Comparison of ENCODE assay signal across 8 cellular contexts in the genomic region with DNA sequence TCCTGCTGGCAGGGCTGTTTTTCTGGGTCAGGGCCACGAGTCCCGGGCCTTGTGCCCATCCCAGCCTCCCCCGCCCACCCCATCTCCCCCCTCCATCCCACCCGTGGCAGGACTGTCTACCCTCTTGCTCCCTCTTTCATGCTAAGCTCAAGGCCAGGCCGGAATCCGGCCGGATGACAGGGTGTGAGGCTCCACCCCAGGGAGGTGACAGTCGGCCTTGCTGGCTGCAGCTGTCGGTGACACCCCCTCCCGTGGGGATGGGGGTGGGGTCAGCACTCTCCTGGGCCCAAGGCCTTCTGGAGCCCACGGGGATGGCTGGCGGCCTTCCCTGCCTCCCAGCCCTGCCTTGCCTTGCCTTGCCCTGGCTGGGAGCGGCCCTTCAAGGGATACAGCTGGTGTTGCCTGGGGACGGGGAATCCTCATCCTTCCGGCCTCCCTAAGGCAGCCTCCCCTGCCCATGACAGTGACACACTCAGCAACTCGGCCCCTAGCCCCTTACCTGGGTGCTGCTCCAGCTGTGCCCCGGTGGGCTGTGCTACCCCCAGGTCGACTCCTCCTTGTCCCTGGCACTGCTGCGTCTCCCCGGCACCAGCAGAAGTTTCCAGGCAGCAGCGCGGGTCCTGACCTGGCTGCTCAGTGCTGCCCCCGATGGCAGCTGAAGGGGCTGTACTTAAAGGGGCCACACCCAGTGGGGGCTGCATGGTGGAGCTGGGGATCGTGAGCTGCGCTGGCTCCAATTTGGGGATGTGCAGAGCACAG.
DNase-seq lines count a peak whose midpoint lies in the region; ATAC-seq and TF ChIP-seq lines count a peak whose summit lies in the region.
"Not testable (repeated sequence)": the region's sequence is repeated elsewhere in the genome, so short reads cannot be mapped to it uniquely, and the experiment has no call there.

No MANE protein-coding gene starts in this region.

- not testable (repeated sequence) for H3K27ac ChIP-seq in PC-9, foreskin keratinocyte

- not testable (repeated sequence) for H2AFZ ChIP-seq in PC-9

- H3K36me3 Mint-ChIP-seq in activated T-cell treated with anti-CD3 and anti-CD28 coated beads, Interleukin-2, amount 50 U/mL, for 72 hours (ENCODE audit: insufficient read depth in 2 of 2); mesothelial cell of epicardium: not testable (repeated sequence)

- not testable (repeated sequence) for H3K27ac Mint-ChIP-seq in activated T-cell treated with anti-CD3 and anti-CD28 coated beads, Interleukin-2, amount 50 U/mL, for 72 hours; mesothelial cell of epicardium; stimulated activated naive CD8-positive, alpha-beta T cell treated with anti-CD3 and anti-CD28 coated beads, Interleukin-15, amount 100 ng/mL, for 72 hours

- H3K27me3 Mint-ChIP-seq in activated T-cell treated with anti-CD3 and anti-CD28 coated beads, Interleukin-2, amount 50 U/mL, for 72 hours (ENCODE audit: low read depth); mesothelial cell of epicardium (ENCODE audit: low read depth); stimulated activated naive CD8-positive, alpha-beta T cell treated with anti-CD3 and anti-CD28 coated beads, Interleukin-15, amount 100 ng/mL, for 72 hours: not testable (repeated sequence)

- not testable (repeated sequence) for BruUV-seq in PC-9 (replicated peaks; lab: Mats Ljungman, UMichigan)

- not testable (repeated sequence) for H3K4me2 ChIP-seq in PC-9

- H3K79me2 ChIP-seq in PC-9 (ENCODE audit: low read depth): not testable (repeated sequence)

- H4K20me1 ChIP-seq in PC-9 (ENCODE audit: insufficient read depth): not testable (repeated sequence)

- CTCF ChIA-PET in PC-9 (lab: Charles Lee): not testable (repeated sequence)

- H3K9me2 ChIP-seq in PC-9 (ENCODE audit: insufficient read depth): not testable (repeated sequence)

- peak; percentile 62 to 64 for ATAC-seq in activated T-cell treated with anti-CD3 and anti-CD28 coated beads, Interleukin-2, amount 50 U/mL, for 72 hours (replicated peaks in 1 of 2)
- peak; percentile 5 for ATAC-seq in foreskin keratinocyte
- peak; percentile 31 for ATAC-seq in stimulated activated naive CD8-positive, alpha-beta T cell treated with anti-CD3 and anti-CD28 coated beads, Interleukin-15, amount 100 ng/mL, for 72 hours

- not testable (repeated sequence) for H3K4me1 ChIP-seq in PC-9 (replicated peaks; ENCODE audit: insufficient read depth); foreskin keratinocyte

- not testable (repeated sequence) for H3K27me3 ChIP-seq in GM06990 (replicated peaks; ENCODE audit: control insufficient read depth, insufficient read depth, low read length); PC-9 (ENCODE audit: insufficient read depth, low read depth); foreskin keratinocyte

- H3K4me1 Mint-ChIP-seq in activated T-cell treated with anti-CD3 and anti-CD28 coated beads, Interleukin-2, amount 50 U/mL, for 72 hours (ENCODE audit: low read depth); mesothelial cell of epicardium; stimulated activated naive CD8-positive, alpha-beta T cell treated with anti-CD3 and anti-CD28 coated beads, Interleukin-15, amount 100 ng/mL, for 72 hours: not testable (repeated sequence)

- DNase-seq in GM06990 (ENCODE audit: extremely low read depth, insufficient read length); PC-9; foreskin keratinocyte; mesothelial cell of epicardium (ENCODE audit: low spot score in 2 of 2, unreplicated experiment in 2 of 2): not testable (repeated sequence)
- DNase-seq in H4 (ENCODE audit: low spot score): peak; percentile 16
- peak; percentile 35 for DNase-seq in Jurkat, Clone E6-1 (ENCODE audit: low read depth, low spot score)
- peak; percentile 10 to 36 for DNase-seq in activated T-cell treated with anti-CD3 and anti-CD28 coated beads, Interleukin-2, amount 50 U/mL, for 72 hours
- peak in 1 of 2 donors; percentile 39 for DNase-seq in stimulated activated naive CD8-positive, alpha-beta T cell treated with anti-CD3 and anti-CD28 coated beads, Interleukin-15, amount 100 ng/mL, for 72 hours

- peak; percentile 41 for TF ChIP-seq CTCF in GM06990 (IDR thresholded peaks at IDR 0.05; ENCODE audit: insufficient read depth, low read length, poor library complexity, severe bottlenecking)
- peak; percentile 33; the same call in 1 of the 2 replicates for TF ChIP-seq CTCF in PC-9 (conservative IDR thresholded peaks at IDR 0.05)
- not testable (repeated sequence) for TF ChIP-seq CTCF in foreskin keratinocyte (conservative IDR thresholded peaks at IDR 0.05)
- peak; percentile 30 for TF ChIP-seq CTCF in mesothelial cell of epicardium (IDR thresholded peaks at IDR 0.05; ENCODE audit: unreplicated experiment)

- POLR2A ChIA-PET in PC-9 (lab: Charles Lee; ENCODE audit: unreplicated experiment): not testable (repeated sequence)

- H3K36me3 ChIP-seq in GM06990 (ENCODE audit: control insufficient read depth, insufficient read depth, low read length); PC-9 (ENCODE audit: low read depth): not testable (repeated sequence)

- not testable (repeated sequence) for H3K9me3 ChIP-seq in PC-9 (ENCODE audit: insufficient read depth, low read depth)

- H3K4me3 Mint-ChIP-seq in activated T-cell treated with anti-CD3 and anti-CD28 coated beads, Interleukin-2, amount 50 U/mL, for 72 hours: peak overlapping the region in 1 of 2 donors; percentile 44
- not testable (repeated sequence) for H3K4me3 Mint-ChIP-seq in mesothelial cell of epicardium; stimulated activated naive CD8-positive, alpha-beta T cell treated with anti-CD3 and anti-CD28 coated beads, Interleukin-15, amount 100 ng/mL, for 72 hours

- not testable (repeated sequence) for H3K9me3 Mint-ChIP-seq in activated T-cell treated with anti-CD3 and anti-CD28 coated beads, Interleukin-2, amount 50 U/mL, for 72 hours; mesothelial cell of epicardium; stimulated activated naive CD8-positive, alpha-beta T cell treated with anti-CD3 and anti-CD28 coated beads, Interleukin-15, amount 100 ng/mL, for 72 hours

- intact Hi-C loops in PC-9 (cut with micrococcal nuclease; ENCODE audit: unreplicated experiment): not testable (repeated sequence)

- not testable (repeated sequence) for H3K4me3 ChIP-seq in GM06990 (replicated peaks; ENCODE audit: low read depth, low read length); PC-9
- H3K4me3 ChIP-seq in Jurkat, Clone E6-1 (ENCODE audit: low read length): peak overlapping the region; percentile 27

- H3F3A ChIP-seq in PC-9 (ENCODE audit: insufficient read depth, low read depth): not testable (repeated sequence)

Comparison
In these comparisons a context has a peak if more than half of its experiments do, and no peak if none do; other contexts are left out.
1. ATAC-seq: peak in every context shown above with its lines; median percentile 63 in activated T-cell treated with anti-CD3 and anti-CD28 coated beads, Interleukin-2, amount 50 U/mL, for 72 hours; 31 in stimulated activated naive CD8-positive, alpha-beta T cell treated with anti-CD3 and anti-CD28 coated beads, Interleukin-15, amount 100 ng/mL, for 72 hours; 5 in foreskin keratinocyte.